Comparison of ENCODE assay signal across 8 cellular contexts in genomic region chr15:64686130-64686735, GRCh38.
DNase-seq lines count a peak whose midpoint lies in the region; ATAC-seq, FAIRE-seq and TF ChIP-seq lines count a peak whose summit lies in the region.

No MANE protein-coding gene starts in this region.

- H3K23me2 ChIP-seq in H1 (ENCODE audit: low read depth, low read length) = no peaks in the 10 kb centered on the region

- H3K9me3 Mint-ChIP-seq in HFFc6 (no peaks in the 10 kb centered on the region), neural crest cell (no peaks in the 10 kb centered on the region)
- H3K9me3 Mint-ChIP-seq in activated naive CD8-positive, alpha-beta T cell treated with anti-CD3 and anti-CD28 coated beads, Interleukin-2, amount 50 U/mL, for 24 hours = no peaks in the 10 kb centered on the region

- H3K4me3 ChIP-seq in Peyer's patch = no peak overlapping the region
- H3K4me3 ChIP-seq in H1 (ENCODE audit: extremely low read depth in 1 of 4, insufficient read depth in 2 of 4, low read depth in 3 of 4, low read length in 4 of 4) = no peak overlapping the region

- peak; percentile 84 for FAIRE-seq in H1 (lab: Jason Lieb, UNC)

- H2BK15ac ChIP-seq in H1 (ENCODE audit: low read length) = no peak overlapping the region

- TF ChIP-seq RAD21 in H1 (IDR thresholded peaks at IDR 0.05 in 1 of 2, conservative IDR thresholded peaks at IDR 0.05 in 1 of 2; ENCODE audit: low read depth in 2 of 2, low read length in 2 of 2) = peak; percentile 81 to 82

- no peak overlapping the region for H4K5ac ChIP-seq in H1 (ENCODE audit: insufficient read length, low read depth, low read length)

- no peak overlapping the region for H4K91ac ChIP-seq in H1 (replicated peaks; ENCODE audit: insufficient read length, low read length)

- H3K23ac ChIP-seq in H1 (ENCODE audit: insufficient read length) = no peak overlapping the region

- no peak overlapping the region for H2AFZ ChIP-seq in H1 (ENCODE audit: low read length)

- H3K36me3 ChIP-seq in Peyer's patch (peaks cover 0 to 81% (median 0%) of the 10 kb centered on the region in 3 donors), H1 (ENCODE audit: control insufficient read depth in 2 of 4, insufficient read depth in 4 of 4, low read length in 3 of 4) (peaks cover 17 to 73% (median 52%) of the 10 kb centered on the region in 4 experiments)

- no peak overlapping the region for H2BK5ac ChIP-seq in H1 (ENCODE audit: low read depth, low read length)

- TF ChIP-seq CTCF in HFFc6 (IDR thresholded peaks at IDR 0.05) (peak; percentile 89), Peyer's patch (IDR thresholded peaks at IDR 0.05) (peak; percentile 38 to 77 (median 75)), H1 (IDR thresholded peaks at IDR 0.05; ENCODE audit: control extremely low read depth in 1 of 3, insufficient read depth in 1 of 3, low read depth in 1 of 3, low read length in 3 of 3) (peak in 2 of 3 experiments; percentile 56 to 65; a peak in 2 of 4 replicates), neural crest cell (conservative IDR thresholded peaks at IDR 0.05) (peak; percentile 73)

- no peak overlapping the region for H2BK12ac ChIP-seq in H1 (ENCODE audit: low read depth, low read length)

- H3K14ac ChIP-seq in H1 (ENCODE audit: insufficient read length) = no peak overlapping the region

- TF ChIP-seq POLR2A in Peyer's patch (IDR thresholded peaks at IDR 0.05) = no peak
- TF ChIP-seq POLR2A in H1 (IDR thresholded peaks at IDR 0.05; ENCODE audit: control extremely low read depth in 1 of 2, low read depth in 2 of 2, low read length in 2 of 2) = peak in 1 of 2 experiments; percentile 29; a peak in 1 of 3 replicates

- H3K36me3 Mint-ChIP-seq in HFFc6 (ENCODE audit: low read depth) (peaks cover 14% of the 10 kb centered on the region; the same call in 1 of the 2 replicates), neural crest cell (ENCODE audit: low read depth) (peaks cover 11% of the 10 kb centered on the region)
- H3K36me3 Mint-ChIP-seq in activated naive CD8-positive, alpha-beta T cell treated with anti-CD3 and anti-CD28 coated beads, Interleukin-2, amount 50 U/mL, for 24 hours (ENCODE audit: low read depth) = peaks cover 10% of the 10 kb centered on the region

- H3K56ac ChIP-seq in H1 (replicated peaks; ENCODE audit: insufficient read length, low read depth, low read length) = no peak overlapping the region

- no peak overlapping the region for H2BK20ac ChIP-seq in H1 (ENCODE audit: low read length)

- no peak overlapping the region for H3K4ac ChIP-seq in H1 (replicated peaks; ENCODE audit: insufficient read length, low read depth, low read length)

- TF ChIP-seq EP300 in H1 (IDR thresholded peaks at IDR 0.05; ENCODE audit: borderline replicate concordance in 1 of 2, low read depth in 2 of 2, low read length in 2 of 2) = no peak

- POLR2A ChIA-PET in H1 (lab: Charles Lee; ENCODE audit: partially characterized antibody) = interaction anchor here (0.8 to 39.0 kb wide), 12 partner anchors 13 to 533 kb away, joined by 3 to 1192 read pairs (median 5); partner anchors contain the start of gene PIF1

- no peak for ATAC-seq in GM19455 (IDR thresholded peaks at IDR 0.05; ENCODE audit: unreplicated experiment)
- no peak for ATAC-seq in activated naive CD8-positive, alpha-beta T cell treated with anti-CD3 and anti-CD28 coated beads, Interleukin-2, amount 50 U/mL, for 24 hours

- H3K9ac ChIP-seq in H1 (replicated peaks in 1 of 4; ENCODE audit: extremely low read depth in 1 of 4, low read depth in 3 of 4, low read length in 3 of 4) = no peak overlapping the region

- no peak overlapping the region for H2BK120ac ChIP-seq in H1 (replicated peaks; ENCODE audit: low read depth, low read length)

- peaks cover 17 to 29% of the 10 kb centered on the region in 2 experiments for H4K20me1 ChIP-seq in H1 (replicated peaks in 1 of 2; ENCODE audit: control insufficient read depth in 1 of 2, insufficient read depth in 2 of 2, low read length in 2 of 2)

- no peaks in the 10 kb centered on the region for H3K79me1 ChIP-seq in H1 (ENCODE audit: low read depth, low read length)

- H3K4me2 ChIP-seq in H1 (ENCODE audit: insufficient read depth in 1 of 2, low read depth in 2 of 2, low read length in 2 of 2) = no peak overlapping the region

- H3K27ac Mint-ChIP-seq in HFFc6 (no peak overlapping the region), neural crest cell (ENCODE audit: unreplicated experiment) (no peak overlapping the region)
- H3K27ac Mint-ChIP-seq in activated naive CD8-positive, alpha-beta T cell treated with anti-CD3 and anti-CD28 coated beads, Interleukin-2, amount 50 U/mL, for 24 hours = no peak overlapping the region

- no peaks in the 10 kb centered on the region; a peak in 2 of 4 replicates for H3K79me2 ChIP-seq in H1 (ENCODE audit: control insufficient read depth in 1 of 2, insufficient read depth in 2 of 2, low read length in 2 of 2)

- H3K27me3 ChIP-seq in Peyer's patch = no peaks in the 10 kb centered on the region
- no peaks in the 10 kb centered on the region for H3K27me3 ChIP-seq in H1 (replicated peaks in 1 of 4; ENCODE audit: control insufficient read depth in 3 of 4, extremely low read depth in 1 of 4, insufficient read depth in 3 of 4, low read length in 3 of 4)

- H3K27ac ChIP-seq in Peyer's patch (no peak overlapping the region), H1 (ENCODE audit: low read depth, low read length) (no peak overlapping the region)

- no peak overlapping the region for H2AK5ac ChIP-seq in H1 (ENCODE audit: low read depth, low read length)

- no peaks in the 10 kb centered on the region for H3K9me3 ChIP-seq in Peyer's patch
- no peaks in the 10 kb centered on the region; a peak in 1 of 4 replicates for H3K9me3 ChIP-seq in H1 (ENCODE audit: insufficient read depth in 2 of 2, low read depth in 1 of 2, low read length in 1 of 2)

- no peak overlapping the region for H4K8ac ChIP-seq in H1 (ENCODE audit: extremely low read depth, insufficient read depth, low read length)

- H3K4me1 ChIP-seq in Peyer's patch (peaks cover 0 to 14% (median 0%) of the 10 kb centered on the region in 4 donors), H1 (replicated peaks in 1 of 4; ENCODE audit: control insufficient read depth in 3 of 4, insufficient read depth in 4 of 4, low read length in 3 of 4) (peaks cover 0 to 26% (median 6%) of the 10 kb centered on the region in 4 experiments; a peak in 5 of 7 replicates)

- H3K4me3 Mint-ChIP-seq in HFFc6 (no peak overlapping the region), neural crest cell (no peak overlapping the region)
- no peak overlapping the region for H3K4me3 Mint-ChIP-seq in activated naive CD8-positive, alpha-beta T cell treated with anti-CD3 and anti-CD28 coated beads, Interleukin-2, amount 50 U/mL, for 24 hours

- H3K4me1 Mint-ChIP-seq in HFFc6 (ENCODE audit: low read depth) = no peaks in the 10 kb centered on the region
- peaks cover 6% of the 10 kb centered on the region for H3K4me1 Mint-ChIP-seq in neural crest cell
- H3K4me1 Mint-ChIP-seq in activated naive CD8-positive, alpha-beta T cell treated with anti-CD3 and anti-CD28 coated beads, Interleukin-2, amount 50 U/mL, for 24 hours = peaks cover under 1% of the 10 kb centered on the region

- peaks cover 6% of the 10 kb centered on the region for H3K27me3 Mint-ChIP-seq in HFFc6 (ENCODE audit: insufficient read depth)
- H3K27me3 Mint-ChIP-seq in neural crest cell (ENCODE audit: low read depth) = no peaks in the 10 kb centered on the region
- H3K27me3 Mint-ChIP-seq in activated naive CD8-positive, alpha-beta T cell treated with anti-CD3 and anti-CD28 coated beads, Interleukin-2, amount 50 U/mL, for 24 hours = no peaks in the 10 kb centered on the region

- 78% methylated on average over 10 of the region's 10 CpGs; no CpG with 5 or more reads in 1 of the 2 experiments for WGBS in H1 (ENCODE audit: extremely low coverage in 1 of 2, insufficient coverage in 1 of 2, insufficient read length in 1 of 2, insufficient replicate concordance in 2 of 2, low coverage in 1 of 2, low lambda C conversion rate in 2 of 2, missing lambda C conversion rate in 1 of 2), 2 experiments

- H3K18ac ChIP-seq in H1 (ENCODE audit: extremely low read depth, low read length) = no peak overlapping the region

- CTCF ChIA-PET in H1 (lab: Charles Lee; ENCODE audit: partially characterized antibody) = interaction anchor here (0.7 to 11.3 kb wide), 27 partner anchors 12 to 330 kb away, joined by 3 to 262 read pairs (median 5); no protein-coding TSS in a partner anchor

- DNase-seq in DMS 273 (lab: John Stamatoyannopoulos, UW; ENCODE audit: unreplicated experiment) = peak; percentile 76
- DNase-seq in DMS 273 treated with DMSO at 0.1 percent for 48 hours (lab: John Stamatoyannopoulos, UW) = no peak
- DNase-seq in HFFc6 = peak; percentile 61
- no peak for DNase-seq in Peyer's patch
- DNase-seq in H1 (ENCODE audit: low read depth in 1 of 2, low spot score in 2 of 2) = no peak
- peak; percentile 24 for DNase-seq in neural crest cell (ENCODE audit: low read depth, low spot score)
- DNase-seq in activated naive CD8-positive, alpha-beta T cell treated with anti-CD3 and anti-CD28 coated beads, Interleukin-2, amount 50 U/mL, for 24 hours = no peak

TF ChIP-seq in H1, 55 proteins besides CTCF, POLR2A, EP300 and RAD21 (continues in another document):
- TF ChIP-seq CHD2 (IDR thresholded peaks at IDR 0.05; ENCODE audit: low read length) (no peak), TEAD4 (IDR thresholded peaks at IDR 0.05; ENCODE audit: low read depth, low read length) (no peak)

Comparison
In these comparisons a context has a peak if more than half of its experiments do, and no peak if none do; other contexts are left out.
1. DNase-seq: peak in DMS 273 (single experiment), HFFc6 (single experiment) and neural crest cell (single experiment); none in DMS 273 treated with DMSO at 0.1 percent for 48 hours (single experiment), Peyer's patch (0 of 3), H1 (0 of 2) and activated naive CD8-positive, alpha-beta T cell treated with anti-CD3 and anti-CD28 coated beads, Interleukin-2, amount 50 U/mL, for 24 hours (single experiment).
2. Peak in every context shown above with its lines, with median percentiles within 50 percentile points of each other: CTCF ChIP-seq.